In the genomic region with DNA sequence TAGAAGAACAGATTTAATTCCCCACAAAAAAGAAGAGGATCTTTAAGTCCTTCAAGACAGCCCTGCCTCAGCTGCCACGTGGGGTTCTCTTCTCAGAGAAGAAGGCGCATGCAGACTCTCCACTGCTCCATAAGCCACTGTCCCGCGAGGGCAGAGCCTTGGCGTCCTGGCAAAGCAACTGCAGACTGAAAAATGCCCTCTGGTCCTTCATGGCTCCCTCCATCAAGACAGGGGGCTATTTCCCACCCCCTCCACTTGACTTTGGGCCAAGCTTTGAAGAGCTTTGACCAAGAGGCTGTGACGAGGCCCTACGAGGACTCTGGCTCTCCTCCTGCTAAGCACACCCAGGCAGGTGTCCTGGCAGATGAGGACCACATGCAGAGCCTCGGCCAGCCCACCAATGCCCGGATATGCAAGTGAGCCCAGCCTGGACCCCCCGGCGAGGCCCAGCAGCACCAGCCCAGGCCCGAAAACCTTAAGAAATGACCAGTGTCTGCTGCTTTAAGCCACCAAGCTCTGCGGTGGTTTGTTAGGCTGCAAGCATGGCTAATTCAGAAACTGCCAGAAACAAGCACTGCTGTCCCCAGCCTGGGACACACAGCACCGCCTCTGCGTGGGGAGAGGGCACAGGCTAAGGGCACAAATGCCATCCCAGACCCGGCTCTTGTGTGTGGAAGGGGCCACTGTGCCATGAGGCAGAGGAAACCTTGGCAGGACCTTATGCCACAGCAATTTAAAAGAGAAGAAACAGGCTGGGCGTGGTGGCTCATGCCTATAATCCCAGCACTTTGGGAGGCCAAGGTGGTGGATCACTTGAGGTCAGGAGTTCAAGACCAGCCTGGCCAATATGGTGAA, we compare ENCODE assay signal across 20 cellular contexts. TPM values are rescaled to one million over a fixed set of nuclear protein-coding genes. Genes with fewer than 3 reads are reported as not detected.
"Had no signal": no experiment of that assay in that cellular context is flagged by ENCODE, and none has a peak within 500 bp of the region (broad histone marks: within the 10 kb centered on the region; RNA-seq: fewer than 3 reads in every experiment).

No MANE protein-coding gene starts in this region.

- H3K4me3 Mint-ChIP-seq: immature natural killer cell; memory B cell; naive thymus-derived CD4-positive, alpha-beta T cell; stimulated activated memory B cell treated with anti-CD40 and anti-IgM and Interleukin-4, amounts not matched to agents 10 μg/mL and 1 μg/mL and 100 μg/mL, for 72 hours; T-cell had no signal

- H3K9me3 Mint-ChIP-seq: immature natural killer cell; memory B cell; stimulated activated memory B cell treated with anti-CD40 and anti-IgM and Interleukin-4, amounts not matched to agents 10 μg/mL and 1 μg/mL and 100 μg/mL, for 72 hours; T-cell had no signal

- H3K27ac ChIP-seq: breast epithelium, esophagus squamous epithelium, heart right ventricle, parathyroid adenoma, right lobe of liver had no signal

- H3K27ac Mint-ChIP-seq: immature natural killer cell, memory B cell, T-cell had no signal

- H3K36me3 ChIP-seq: breast epithelium had no signal

- H3K27me3 Mint-ChIP-seq: memory B cell; naive thymus-derived CD4-positive, alpha-beta T cell; stimulated activated memory B cell treated with anti-CD40 and anti-IgM and Interleukin-4, amounts not matched to agents 10 μg/mL and 1 μg/mL and 100 μg/mL, for 72 hours; T-cell had no signal

- H3K4me1 ChIP-seq: breast epithelium, parathyroid adenoma, right lobe of liver had no signal

- H3K9me3 ChIP-seq: breast epithelium, esophagus squamous epithelium, heart right ventricle, right lobe of liver had no signal

- H2AFZ ChIP-seq: parathyroid adenoma had no signal

- H3K27me3 ChIP-seq: breast epithelium, esophagus squamous epithelium, heart right ventricle, right lobe of liver had no signal

- H3K4me3 ChIP-seq: breast epithelium, esophagus squamous epithelium, heart right ventricle, right lobe of liver, smooth muscle cell had no signal

- H3K4me2 ChIP-seq: smooth muscle cell had no signal

- H3K9ac ChIP-seq: parathyroid adenoma had no signal

- DNase-seq: activated CD4-positive, alpha-beta T cell treated with anti-CD3 and anti-CD28 coated beads, Interleukin-2, amount 50 U/mL, for 1 hour; activated CD8-positive, alpha-beta memory T cell treated with anti-CD3 and anti-CD28 coated beads, Interleukin-2, amount 50 U/mL, for 4 hours; activated effector memory CD4-positive, alpha-beta T cell treated with Interleukin-2 at 50 U/mL for 16 hours; activated naive CD4-positive, alpha-beta T cell treated with anti-CD3 and anti-CD28 coated beads, Interleukin-2, amount 50 U/mL, for 16 hours; activated T-cell treated with anti-CD3 and anti-CD28 coated beads, Interleukin-2, amount 50 U/mL, for 48 hours; cortex of kidney; effector CD4-positive, alpha-beta T cell; esophagus squamous epithelium; heart right ventricle; immature natural killer cell; naive thymus-derived CD4-positive, alpha-beta T cell; stimulated activated CD4-positive, alpha-beta T cell treated with anti-CD3 and anti-CD28 coated beads, Interleukin-4, amount 100 ng/mL, for 24 hours; T-cell; T1000 had no signal

- ATAC-seq: heart right ventricle; naive thymus-derived CD4-positive, alpha-beta T cell; right lobe of liver; stimulated activated memory B cell treated with anti-CD40 and anti-IgM and Interleukin-4, amounts not matched to agents 10 μg/mL and 1 μg/mL and 100 μg/mL, for 72 hours; T-cell had no signal

RNA-seq across cellular contexts. Expression of gene FNDC11, which starts 56.8 kb away (rescaled TPM):
- total RNA-seq: right lobe of liver had no signal
- polyA plus RNA-seq: immature natural killer cell had no signal
